In genomic region chr6:2436391-2437154, GRCh38 we compare ENCODE assay signal across 30 cellular contexts.
"Had no signal": no experiment of that assay in that cellular context is flagged by ENCODE, and none has a peak within 500 bp of the region (broad histone marks: within the 10 kb centered on the region; RNA-seq: fewer than 3 reads in every experiment).

No MANE protein-coding gene starts in this region.

- H3K4me1 ChIP-seq: ascending aorta, breast epithelium had no signal

- H3K27me3 Mint-ChIP-seq: dendritic cell treated with granulocyte-macrophage colony-stimulating factor and Interleukin-4, amounts not matched to agents 40 ng/mL and 50 ng/mL, for 4 days; T-helper 17 cell had no signal

- DNase-seq: activated CD4-positive, alpha-beta memory T cell treated with anti-CD3 and anti-CD28 coated beads for 36 hours; activated CD4-positive, alpha-beta T cell treated with anti-CD3 and anti-CD28 coated beads for 36 hours; activated CD4-positive, alpha-beta T cell treated with anti-CD3 and anti-CD28 coated beads, Interleukin-2, amount 10 ng/mL, durations not matched to agents 24 days and 14 days; activated CD4-positive, CD25-positive, alpha-beta regulatory T cell; activated CD4-positive, CD25-positive, alpha-beta regulatory T cell treated with anti-CD3 and anti-CD28 coated beads, Interleukin-2, amount 50 U/mL, for 72 hours; activated CD8-positive, alpha-beta memory T cell treated with anti-CD3 and anti-CD28 coated beads, Interleukin-2, amount 50 U/mL, for 48 hours; activated gamma-delta T cell; activated naive CD4-positive, alpha-beta T cell; activated naive CD4-positive, alpha-beta T cell treated with anti-CD3 and anti-CD28 coated beads, Interleukin-2, amount 10 ng/mL, durations not matched to agents 7 days and 5 days; activated naive CD8-positive, alpha-beta T cell treated with anti-CD3 and anti-CD28 coated beads, Interleukin-2, amount 10 ng/mL, durations not matched to agents 7 days and 5 days; activated T-cell treated with anti-CD3 and anti-CD28 coated beads for 4 hours; activated T-cell treated with anti-CD3 and anti-CD28 coated beads, Interleukin-2, amount 50 U/mL, for 24 hours; activated T-cell treated with anti-CD3 and anti-CD28 coated beads, Interleukin-2, amount 50 U/mL, for 72 hours; central memory CD4-positive, alpha-beta T cell; cerebellar nuclear complex; dorsolateral prefrontal cortex; effector memory CD4-positive, alpha-beta T cell; endodermal cell; foreskin fibroblast; T-helper 1 cell; T-helper 17 cell; T1000 had no signal

- H3K4me1 Mint-ChIP-seq: activated CD4-positive, alpha-beta T cell treated with anti-CD3 and anti-CD28 coated beads for 36 hours; activated CD4-positive, alpha-beta T cell treated with anti-CD3 and anti-CD28 coated beads, Interleukin-2, amount 10 ng/mL, durations not matched to agents 24 days and 14 days; activated naive CD4-positive, alpha-beta T cell treated with anti-CD3 and anti-CD28 coated beads, Interleukin-2, amount 10 ng/mL, durations not matched to agents 7 days and 5 days; activated naive CD8-positive, alpha-beta T cell treated with anti-CD3 and anti-CD28 coated beads, Interleukin-2, amount 10 ng/mL, durations not matched to agents 7 days and 5 days; endodermal cell; T-helper 17 cell had no signal

- H3K9me3 Mint-ChIP-seq: activated CD4-positive, alpha-beta memory T cell treated with anti-CD3 and anti-CD28 coated beads for 36 hours; activated CD4-positive, alpha-beta T cell treated with anti-CD3 and anti-CD28 coated beads, Interleukin-2, amount 10 ng/mL, durations not matched to agents 24 days and 14 days; activated naive CD4-positive, alpha-beta T cell treated with anti-CD3 and anti-CD28 coated beads, Interleukin-2, amount 10 ng/mL, durations not matched to agents 7 days and 5 days; activated naive CD4-positive, alpha-beta T cell treated with anti-CD3 and anti-CD28 coated beads, Interleukin-2, amount 50 U/mL, for 72 hours; activated naive CD8-positive, alpha-beta T cell treated with anti-CD3 and anti-CD28 coated beads, Interleukin-2, amount 10 ng/mL, durations not matched to agents 7 days and 5 days; activated T-cell treated with anti-CD3 and anti-CD28 coated beads, Interleukin-2, amount 50 U/mL, for 24 hours; activated T-cell treated with anti-CD3 and anti-CD28 coated beads, Interleukin-2, amount 50 U/mL, for 72 hours; dendritic cell treated with granulocyte-macrophage colony-stimulating factor and Interleukin-4, amounts not matched to agents 40 ng/mL and 50 ng/mL, for 4 days; endodermal cell; T-helper 2 cell treated with Interferon-gamma antibody and Interleukin-4, amounts not matched to agents 5 μg/mL and 100 μg/mL, for 36 hours had no signal

- H3K36me3 ChIP-seq: ascending aorta, breast epithelium, cardiac muscle cell had no signal

- H3K4me3 Mint-ChIP-seq: activated CD4-positive, alpha-beta memory T cell treated with anti-CD3 and anti-CD28 coated beads for 36 hours; activated CD4-positive, alpha-beta T cell treated with anti-CD3 and anti-CD28 coated beads for 36 hours; activated CD4-positive, alpha-beta T cell treated with anti-CD3 and anti-CD28 coated beads, Interleukin-2, amount 10 ng/mL, durations not matched to agents 24 days and 14 days; activated naive CD4-positive, alpha-beta T cell treated with anti-CD3 and anti-CD28 coated beads, Interleukin-2, amount 10 ng/mL, durations not matched to agents 7 days and 5 days; activated naive CD8-positive, alpha-beta T cell treated with anti-CD3 and anti-CD28 coated beads, Interleukin-2, amount 10 ng/mL, durations not matched to agents 7 days and 5 days; activated T-cell treated with anti-CD3 and anti-CD28 coated beads, Interleukin-2, amount 50 U/mL, for 24 hours; activated T-cell treated with anti-CD3 and anti-CD28 coated beads, Interleukin-2, amount 50 U/mL, for 72 hours; brain; dendritic cell treated with granulocyte-macrophage colony-stimulating factor and Interleukin-4, amounts not matched to agents 40 ng/mL and 50 ng/mL, for 4 days; endodermal cell; T-helper 17 cell; T-helper 2 cell treated with Interferon-gamma antibody and Interleukin-4, amounts not matched to agents 5 μg/mL and 100 μg/mL, for 36 hours had no signal

- H3K27ac ChIP-seq: ascending aorta, breast epithelium, cardiac muscle cell, coronary artery, dorsolateral prefrontal cortex had no signal

- H3K27me3 ChIP-seq: ascending aorta, breast epithelium, cardiac muscle cell, dorsolateral prefrontal cortex had no signal

- H3K9me3 ChIP-seq: ascending aorta, breast epithelium had no signal

- H3K27ac Mint-ChIP-seq: activated CD4-positive, alpha-beta memory T cell treated with anti-CD3 and anti-CD28 coated beads for 36 hours; activated CD4-positive, alpha-beta T cell treated with anti-CD3 and anti-CD28 coated beads for 36 hours; activated CD4-positive, alpha-beta T cell treated with anti-CD3 and anti-CD28 coated beads, Interleukin-2, amount 10 ng/mL, durations not matched to agents 24 days and 14 days; activated naive CD4-positive, alpha-beta T cell treated with anti-CD3 and anti-CD28 coated beads, Interleukin-2, amount 10 ng/mL, durations not matched to agents 7 days and 5 days; activated naive CD4-positive, alpha-beta T cell treated with anti-CD3 and anti-CD28 coated beads, Interleukin-2, amount 50 U/mL, for 72 hours; activated naive CD8-positive, alpha-beta T cell treated with anti-CD3 and anti-CD28 coated beads, Interleukin-2, amount 10 ng/mL, durations not matched to agents 7 days and 5 days; activated T-cell treated with anti-CD3 and anti-CD28 coated beads, Interleukin-2, amount 50 U/mL, for 24 hours; activated T-cell treated with anti-CD3 and anti-CD28 coated beads, Interleukin-2, amount 50 U/mL, for 72 hours; brain; dendritic cell treated with granulocyte-macrophage colony-stimulating factor and Interleukin-4, amounts not matched to agents 40 ng/mL and 50 ng/mL, for 4 days; endodermal cell; T-helper 17 cell; T-helper 2 cell treated with Interferon-gamma antibody and Interleukin-4, amounts not matched to agents 5 μg/mL and 100 μg/mL, for 36 hours had no signal

- H3K36me3 Mint-ChIP-seq: activated CD4-positive, alpha-beta memory T cell treated with anti-CD3 and anti-CD28 coated beads for 36 hours; activated naive CD4-positive, alpha-beta T cell treated with anti-CD3 and anti-CD28 coated beads, Interleukin-2, amount 10 ng/mL, durations not matched to agents 7 days and 5 days; activated naive CD4-positive, alpha-beta T cell treated with anti-CD3 and anti-CD28 coated beads, Interleukin-2, amount 50 U/mL, for 72 hours; activated naive CD8-positive, alpha-beta T cell treated with anti-CD3 and anti-CD28 coated beads, Interleukin-2, amount 10 ng/mL, durations not matched to agents 7 days and 5 days; brain had no signal

- H3K4me3 ChIP-seq: ascending aorta, breast epithelium, cardiac muscle cell, coronary artery, dorsolateral prefrontal cortex had no signal
